15 cellular contexts compared by ENCODE assay signal in the genomic region with DNA sequence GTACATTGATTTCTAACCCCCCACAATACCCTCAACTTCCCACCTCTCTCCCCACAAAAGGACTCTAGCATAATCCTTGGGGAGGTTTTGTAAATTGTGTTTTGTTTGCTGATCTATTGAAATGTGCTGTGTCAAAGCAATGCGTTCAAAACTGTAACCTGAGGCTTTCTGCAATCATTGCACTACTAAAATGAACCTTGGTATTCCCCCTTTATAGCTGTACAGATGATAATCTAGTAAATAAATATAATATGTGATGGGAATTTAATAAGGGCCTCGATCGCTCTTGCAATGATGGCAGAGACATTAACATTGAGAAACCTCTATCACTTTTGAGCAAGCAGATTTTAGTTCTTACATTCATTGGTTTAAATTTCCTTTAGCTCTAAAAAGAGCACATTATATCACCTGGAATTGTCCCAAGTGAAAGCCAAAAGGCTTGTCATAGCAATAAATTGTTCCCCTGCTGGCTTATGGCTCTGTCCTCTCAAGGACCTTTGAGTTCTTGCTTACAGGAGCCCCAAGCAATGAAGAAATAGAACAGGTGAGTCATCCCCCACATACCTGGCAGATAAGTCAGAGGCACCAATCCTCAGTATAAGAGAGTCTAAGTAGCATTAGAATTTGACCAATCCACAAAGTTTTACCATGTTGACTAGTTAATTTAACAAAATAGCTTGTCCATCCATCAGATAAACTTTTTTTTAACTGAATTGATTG. TPM values are rescaled to one million over a fixed set of nuclear protein-coding genes. Genes with fewer than 3 reads are reported as not detected.
DNase-seq lines count a peak whose midpoint lies in the region; ATAC-seq and TF ChIP-seq lines count a peak whose summit lies in the region.
"Had no signal": no experiment of that assay in that cellular context is flagged by ENCODE, and none has a peak within 500 bp of the region (broad histone marks: within the 10 kb centered on the region; RNA-seq: fewer than 3 reads in every experiment).

No MANE protein-coding gene starts in this region.

- peaks cover 64% of the 10 kb centered on the region for H3K27me3 Mint-ChIP-seq in activated T-cell treated with anti-CD3 and anti-CD28 coated beads, Interleukin-2, amount 50 U/mL, for 24 hours
- H3K27me3 Mint-ChIP-seq in osteocyte (ENCODE audit: unreplicated experiment): no peaks in the 10 kb centered on the region

- intact Hi-C loops in HCT116 (cut with micrococcal nuclease) (no loop called here), PC-9 (cut with micrococcal nuclease; ENCODE audit: unreplicated experiment) (loop anchor here (1.0 kb wide), 1 partner anchor 17 kb away; no protein-coding TSS in a partner anchor), prostate gland (cut with DNase I) (no loop called here), aorta (cut with DNase I) (no loop called here)

- no peak overlapping the region for H3K27ac Mint-ChIP-seq in activated T-cell treated with anti-CD3 and anti-CD28 coated beads, Interleukin-2, amount 50 U/mL, for 24 hours
- no peak overlapping the region for H3K27ac Mint-ChIP-seq in osteocyte (ENCODE audit: unreplicated experiment)
- H3K27ac Mint-ChIP-seq: CD8-positive, alpha-beta memory T cell; GM23338; natural killer cell treated with Interleukin-12 subunit alpha and Interleukin-12 subunit beta and Interleukin-15 and Interleukin-18, amount 100 ng/mL, for 72 hours; T-cell had no signal

- H3K27me3 ChIP-seq in HCT116 (ENCODE audit: insufficient read depth, low read length): no peaks in the 10 kb centered on the region
- H3K27me3 ChIP-seq in PC-9 (ENCODE audit: insufficient read depth, low read depth): no peaks in the 10 kb centered on the region
- H3K27me3 ChIP-seq in prostate gland (replicated peaks; ENCODE audit: insufficient read depth): no peaks in the 10 kb centered on the region
- no peaks in the 10 kb centered on the region for H3K27me3 ChIP-seq in aorta (ENCODE audit: control insufficient read depth in 1 of 2, insufficient read depth in 2 of 2, low read length in 1 of 2)

- RAD21 ChIA-PET in HCT116 (lab: Charles Lee; ENCODE audit: low non-redundant PET in 1 of 2, low total read pairs in 2 of 2, uncharacterized antibody in 2 of 2, unreplicated experiment in 2 of 2): no interaction called here

- peak; percentile 76 for DNase-seq in HCT116 (ENCODE audit: low read depth, low spot score)
- DNase-seq in PC-9: peak; percentile 54 to 95
- peak; percentile 40 for DNase-seq in prostate gland (ENCODE audit: low spot score)
- DNase-seq in activated T-cell treated with anti-CD3 and anti-CD28 coated beads, Interleukin-2, amount 50 U/mL, for 24 hours: no peak
- DNase-seq in aorta: no peak
- DNase-seq in osteocyte (ENCODE audit: extremely low spot score, unreplicated experiment): no peak
- DNase-seq: activated CD4-positive, alpha-beta T cell treated with anti-CD3 and anti-CD28 coated beads for 4 hours; caudate nucleus; CD8-positive, alpha-beta memory T cell; NCI-H187; T-cell had no signal

- H3K36me3 ChIP-seq in HCT116 (ENCODE audit: control insufficient read depth in 1 of 2, insufficient read depth in 2 of 2, low read length in 2 of 2) (no peaks in the 10 kb centered on the region), PC-9 (ENCODE audit: low read depth) (no peaks in the 10 kb centered on the region), prostate gland (no peaks in the 10 kb centered on the region), aorta (ENCODE audit: control insufficient read depth in 1 of 2, insufficient read depth in 2 of 2, low read length in 1 of 2) (no peaks in the 10 kb centered on the region)

- H3K4me3 ChIP-seq in HCT116 (replicated peaks in 1 of 2; ENCODE audit: low read depth in 1 of 2, low read length in 2 of 2) (peak overlapping the region in 1 of 2 experiments; percentile 22; a peak in 2 of 4 replicates), PC-9 (peak overlapping the region; percentile 39; the same call in 1 of the 2 replicates), prostate gland (no peak overlapping the region), aorta (ENCODE audit: low read length in 2 of 2) (no peak overlapping the region)
- H3K4me3 ChIP-seq: GM23338 had no signal

- 29% methylated on average over 3 of the region's 3 CpGs for WGBS in prostate gland
- WGBS in aorta, 2 donors: 68 to 76% methylated on average over 3 of the region's 3 CpGs

- H3K4me2 ChIP-seq in HCT116 (ENCODE audit: low read length) (peak overlapping the region; percentile 72), PC-9 (peak overlapping the region; percentile 74)
- H3K4me2 ChIP-seq: GM23338 had no signal

- H3K4me1 ChIP-seq in HCT116 (ENCODE audit: control insufficient read depth in 1 of 2, insufficient read depth in 2 of 2, low read length in 2 of 2) (peaks cover 9 to 32% of the 10 kb centered on the region in 2 experiments), PC-9 (replicated peaks; ENCODE audit: insufficient read depth) (peaks cover 30% of the 10 kb centered on the region), prostate gland (replicated peaks) (no peaks in the 10 kb centered on the region), aorta (ENCODE audit: control insufficient read depth in 1 of 2, insufficient read depth in 2 of 2, low read length in 2 of 2) (no peaks in the 10 kb centered on the region)

- H3K9me3 ChIP-seq in HCT116 (ENCODE audit: control insufficient read depth in 1 of 2, insufficient read depth in 1 of 2, low read depth in 1 of 2, low read length in 2 of 2) (no peaks in the 10 kb centered on the region), PC-9 (ENCODE audit: insufficient read depth, low read depth) (peaks cover 5% of the 10 kb centered on the region; the same call in 1 of the 2 replicates), prostate gland (no peaks in the 10 kb centered on the region), aorta (ENCODE audit: control insufficient read depth, low read length) (no peaks in the 10 kb centered on the region)

- no peaks in the 10 kb centered on the region for H3K79me2 ChIP-seq in HCT116 (ENCODE audit: insufficient read depth, low read length)
- no peaks in the 10 kb centered on the region for H3K79me2 ChIP-seq in PC-9 (ENCODE audit: low read depth)

- no peak for TF ChIP-seq POLR2A in HCT116 (IDR thresholded peaks at IDR 0.05; ENCODE audit: borderline replicate concordance, extremely low read depth, insufficient read depth, insufficient read length)
- no peak for TF ChIP-seq POLR2A in prostate gland (IDR thresholded peaks at IDR 0.05)

- POLR2A ChIA-PET in HCT116 (lab: Charles Lee) (no interaction called here), PC-9 (lab: Charles Lee; ENCODE audit: unreplicated experiment) (interaction anchor here (0.5 to 0.6 kb wide), 4 partner anchors 17 to 118 kb away, joined by 4 to 8 read pairs (median 6); no protein-coding TSS in a partner anchor)

- TF ChIP-seq RAD21 in HCT116 (IDR thresholded peaks at IDR 0.05; ENCODE audit: low read depth): no peak

- no peaks in the 10 kb centered on the region for H3K9me3 Mint-ChIP-seq in activated T-cell treated with anti-CD3 and anti-CD28 coated beads, Interleukin-2, amount 50 U/mL, for 24 hours
- no peaks in the 10 kb centered on the region for H3K9me3 Mint-ChIP-seq in osteocyte (ENCODE audit: unreplicated experiment)
- H3K9me3 Mint-ChIP-seq: CD8-positive, alpha-beta memory T cell; GM23338; natural killer cell treated with Interleukin-12 subunit alpha and Interleukin-12 subunit beta and Interleukin-15 and Interleukin-18, amount 100 ng/mL, for 72 hours had no signal

- no peak overlapping the region for H3K4me3 Mint-ChIP-seq in activated T-cell treated with anti-CD3 and anti-CD28 coated beads, Interleukin-2, amount 50 U/mL, for 24 hours
- no peak overlapping the region for H3K4me3 Mint-ChIP-seq in osteocyte (ENCODE audit: unreplicated experiment)
- H3K4me3 Mint-ChIP-seq: CD8-positive, alpha-beta memory T cell; GM23338; natural killer cell treated with Interleukin-12 subunit alpha and Interleukin-12 subunit beta and Interleukin-15 and Interleukin-18, amount 100 ng/mL, for 72 hours; T-cell had no signal

- H3F3A ChIP-seq in PC-9 (ENCODE audit: insufficient read depth, low read depth): peaks cover 24% of the 10 kb centered on the region

- H3K27ac ChIP-seq in HCT116 (ENCODE audit: low read depth, low read length) (peak overlapping the region; percentile 40; the same call in 1 of the 2 replicates), PC-9 (peak overlapping the region; percentile 93), prostate gland (no peak overlapping the region), aorta (ENCODE audit: low read depth in 1 of 2, low read length in 2 of 2) (no peak overlapping the region)

- TF ChIP-seq CTCF in HCT116 (IDR thresholded peaks at IDR 0.05 in 2 of 3, conservative IDR thresholded peaks at IDR 0.05 in 1 of 3; ENCODE audit: borderline replicate concordance in 1 of 3, insufficient read depth in 1 of 3, low read depth in 2 of 3, low read length in 2 of 3) (no peak), PC-9 (conservative IDR thresholded peaks at IDR 0.05) (no peak), prostate gland (IDR thresholded peaks at IDR 0.05) (no peak), osteocyte (IDR thresholded peaks at IDR 0.05) (no peak)

- no peaks in the 10 kb centered on the region for H3K4me1 Mint-ChIP-seq in activated T-cell treated with anti-CD3 and anti-CD28 coated beads, Interleukin-2, amount 50 U/mL, for 24 hours (ENCODE audit: low read depth)
- no peaks in the 10 kb centered on the region for H3K4me1 Mint-ChIP-seq in osteocyte (ENCODE audit: unreplicated experiment)
- H3K4me1 Mint-ChIP-seq: CD8-positive, alpha-beta memory T cell; GM23338; T-cell had no signal

- H3K9ac ChIP-seq in HCT116 (ENCODE audit: low read length): peak overlapping the region; percentile 23; the same call in 1 of the 2 replicates

- CTCF ChIA-PET in HCT116 (lab: Charles Lee): no interaction called here
- CTCF ChIA-PET in PC-9 (lab: Charles Lee): no interaction called here

- H2AFZ ChIP-seq in HCT116 (ENCODE audit: low read depth, low read length, poor library complexity, severe bottlenecking) (peak overlapping the region; percentile 93), PC-9 (no peak overlapping the region)
- H2AFZ ChIP-seq: GM23338 had no signal

- no peaks in the 10 kb centered on the region for H3K36me3 Mint-ChIP-seq in activated T-cell treated with anti-CD3 and anti-CD28 coated beads, Interleukin-2, amount 50 U/mL, for 24 hours (ENCODE audit: low read depth)
- no peaks in the 10 kb centered on the region for H3K36me3 Mint-ChIP-seq in osteocyte (ENCODE audit: unreplicated experiment)
- H3K36me3 Mint-ChIP-seq: CD8-positive, alpha-beta memory T cell; natural killer cell treated with Interleukin-12 subunit alpha and Interleukin-12 subunit beta and Interleukin-15 and Interleukin-18, amount 100 ng/mL, for 72 hours; T-cell had no signal

- H4K20me1 ChIP-seq in HCT116 (ENCODE audit: insufficient read depth) (no peaks in the 10 kb centered on the region), PC-9 (ENCODE audit: insufficient read depth) (no peaks in the 10 kb centered on the region)

- BruUV-seq in HCT116 (replicated peaks; lab: Mats Ljungman, UMichigan): no TSS peak
- no TSS peak for BruUV-seq in PC-9 (replicated peaks; lab: Mats Ljungman, UMichigan)

- no peaks in the 10 kb centered on the region for H3K9me2 ChIP-seq in HCT116 (ENCODE audit: insufficient read depth)
- H3K9me2 ChIP-seq in PC-9 (ENCODE audit: insufficient read depth): no peaks in the 10 kb centered on the region

- ATAC-seq in HCT116: peak; percentile 98
- ATAC-seq in esophagus mucosa: peak; percentile 98
- no peak for ATAC-seq in GM21737 (IDR thresholded peaks at IDR 0.05; ENCODE audit: unreplicated experiment)
- ATAC-seq in aorta (ENCODE audit: low FRiP score): no peak
- ATAC-seq: GM23338; natural killer cell treated with Interleukin-12 subunit alpha and Interleukin-12 subunit beta and Interleukin-15 and Interleukin-18, amount 100 ng/mL, for 72 hours; T-cell had no signal

RNA-seq across cellular contexts. Expression of a gene that starts 18.5 kb away (rescaled TPM):
- total RNA-seq in HCT116 (2021; ENCODE audit: unreplicated experiment) (not detected), PC-9 (2021) (1.9 and 3.4 TPM in 2 replicates), esophagus mucosa (2.2 TPM), prostate gland (10 to 100 TPM in 1 of 2 donors, under 1 TPM in 1; 0.14 to 74.6 TPM), aorta (under 1 TPM in 1 of 2 donors, not detected in 1; 0.88 TPM), osteocyte (not detected in 2 replicates)
- not detected in 2 replicates for polyA plus RNA-seq in HCT116 (2012)
- polyA plus RNA-seq in aorta: 10 to 100 TPM in 1 of 2 donors, not detected in 1; 13.3 TPM
- total RNA-seq: CD8-positive, alpha-beta memory T cell; natural killer cell treated with Interleukin-12 subunit alpha and Interleukin-12 subunit beta and Interleukin-15 and Interleukin-18, amount 100 ng/mL, for 72 hours; T-cell had no signal
- polyA plus RNA-seq: CD8-positive, alpha-beta memory T cell; GM23338 had no signal

RNA-seq across cellular contexts. Expression of a gene that starts 45.4 kb away (rescaled TPM):
- total RNA-seq in HCT116 (2021; ENCODE audit: unreplicated experiment) (0.25 TPM), PC-9 (2021) (1.1 and 2.7 TPM in 2 replicates), esophagus mucosa (0.20 TPM), prostate gland (under 1 TPM; 0.36 to 0.57 TPM), aorta (not detected), osteocyte (not detected in 2 replicates)
- polyA plus RNA-seq in HCT116 (2012): 0.29 and 0.46 TPM in 2 replicates
- not detected for polyA plus RNA-seq in aorta
- total RNA-seq: natural killer cell treated with Interleukin-12 subunit alpha and Interleukin-12 subunit beta and Interleukin-15 and Interleukin-18, amount 100 ng/mL, for 72 hours had no signal

Comparison
In these comparisons a context has a peak if more than half of its experiments do, and no peak if none do; other contexts are left out.
1. ATAC-seq: peak in HCT116 (single experiment) and esophagus mucosa (single experiment); none in GM21737 (single experiment) and aorta (single experiment).
2. DNase-seq: peak in HCT116 (single experiment), PC-9 (2 of 2) and prostate gland (single experiment); none in activated T-cell treated with anti-CD3 and anti-CD28 coated beads, Interleukin-2, amount 50 U/mL, for 24 hours (single experiment), aorta (0 of 2) and osteocyte (single experiment).
3. H3K27ac ChIP-seq: peak in HCT116 (single experiment) and PC-9 (single experiment); none in prostate gland (0 of 2) and aorta (0 of 2).